Comparison of ENCODE assay signal across 30 cellular contexts in the genomic region with DNA sequence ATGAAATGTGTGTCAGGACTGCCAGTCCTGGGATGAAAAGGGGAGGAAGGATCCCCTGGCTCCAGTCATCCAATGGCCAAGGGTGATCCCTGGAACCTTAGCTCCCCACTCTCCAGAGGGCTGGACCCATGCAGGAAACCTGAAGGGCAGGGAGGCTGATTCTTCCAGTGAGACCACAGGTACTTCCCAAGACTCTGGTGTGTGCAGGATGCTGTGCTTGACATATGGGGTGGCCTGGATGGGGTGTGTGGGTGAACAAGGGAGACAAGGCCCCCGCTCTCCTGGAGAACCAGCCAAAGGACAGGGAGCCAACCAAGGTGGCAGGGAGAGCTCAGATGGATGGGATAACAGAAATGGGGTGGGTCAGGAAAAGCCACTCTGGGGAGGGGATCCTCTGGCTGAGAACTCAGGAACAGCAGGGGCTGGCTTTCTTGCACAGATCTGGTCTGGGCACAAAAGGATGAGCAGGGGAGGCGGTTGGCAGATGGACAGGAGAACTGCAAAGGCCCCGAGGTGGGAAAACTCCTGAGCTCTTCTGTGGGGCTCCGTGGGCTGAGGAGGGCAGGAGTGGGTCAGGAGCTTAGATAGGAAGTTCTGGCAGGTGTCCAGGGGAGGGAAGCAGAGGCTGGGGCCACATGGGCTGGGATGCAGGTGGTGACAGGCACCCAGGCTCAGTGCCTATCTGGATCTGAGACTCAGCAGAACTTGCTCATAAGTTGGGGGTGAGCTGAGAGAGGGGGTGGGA.
A peak's percentile ranks its signal among the peaks of the same experiment; 100 is the strongest.
DNase-seq lines count a peak whose midpoint lies in the region; ATAC-seq and TF ChIP-seq lines count a peak whose summit lies in the region.
"Had no signal": no experiment of that assay in that cellular context is flagged by ENCODE, and none has a peak within 500 bp of the region (broad histone marks: within the 10 kb centered on the region; RNA-seq: fewer than 3 reads in every experiment).

No MANE protein-coding gene starts in this region.

- H3K4me1 Mint-ChIP-seq in CD14-positive monocyte (peaks cover 43% of the 10 kb centered on the region), mesothelial cell of epicardium (peaks cover 28% of the 10 kb centered on the region)
- H3K4me1 Mint-ChIP-seq in activated CD4-positive, alpha-beta T cell treated with anti-CD3 and anti-CD28 coated beads for 36 hours = no peaks in the 10 kb centered on the region
- H3K4me1 Mint-ChIP-seq: CD8-positive, alpha-beta memory T cell had no signal

- H3K27me3 Mint-ChIP-seq in CD14-positive monocyte (ENCODE audit: low read depth in 3 of 3) (peaks cover 5 to 11% (median 8%) of the 10 kb centered on the region in 3 donors), mesothelial cell of epicardium (ENCODE audit: low read depth) (no peaks in the 10 kb centered on the region)
- H3K27me3 Mint-ChIP-seq in activated CD4-positive, alpha-beta T cell treated with anti-CD3 and anti-CD28 coated beads for 36 hours = no peaks in the 10 kb centered on the region

- H3K4me3 Mint-ChIP-seq in CD14-positive monocyte = no peak overlapping the region
- no peak overlapping the region for H3K4me3 Mint-ChIP-seq in mesothelial cell of epicardium
- H3K4me3 Mint-ChIP-seq in activated CD4-positive, alpha-beta T cell treated with anti-CD3 and anti-CD28 coated beads for 36 hours = no peak overlapping the region
- H3K4me3 Mint-ChIP-seq: activated T-helper 1 cell treated with anti-CD3 and anti-CD28 coated beads, Interleukin-12 subunit alpha, Interleukin-12 subunit beta, Interleukin-2, Interleukin-4 antibody, amounts not matched to agents 30 ng/mL and 10 ng/mL and 1 ng/mL, durations not matched to agents 14 hours and 24 hours and 36 hours; CD8-positive, alpha-beta memory T cell; stimulated activated memory B cell treated with anti-CD40 and anti-IgM and Interleukin-4, amounts not matched to agents 10 μg/mL and 1 μg/mL and 100 μg/mL, for 72 hours had no signal

- no peak for ATAC-seq in HG03521 (IDR thresholded peaks at IDR 0.05; ENCODE audit: unreplicated experiment)
- ATAC-seq in activated CD4-positive, alpha-beta T cell treated with anti-CD3 and anti-CD28 coated beads for 36 hours = no peak
- ATAC-seq: left ventricle myocardium superior; stimulated activated memory B cell treated with anti-CD40 and anti-IgM and Interleukin-4, amounts not matched to agents 10 μg/mL and 1 μg/mL and 100 μg/mL, for 72 hours had no signal

- H3K36me3 ChIP-seq in HEK293 (ENCODE audit: control insufficient read depth in 2 of 2, insufficient read depth in 1 of 2, low read length in 2 of 2) = no peaks in the 10 kb centered on the region
- H3K36me3 ChIP-seq: BE2C, neutrophil, SJCRH30, upper lobe of left lung had no signal

- TF ChIP-seq CTCF in CD14-positive monocyte (IDR thresholded peaks at IDR 0.05) (no peak), HEK293 (tag by site-specific recombination; IDR thresholded peaks at IDR 0.05) (no peak), coronary artery (IDR thresholded peaks at IDR 0.05) (no peak), mesothelial cell of epicardium (IDR thresholded peaks at IDR 0.05; ENCODE audit: unreplicated experiment) (no peak), GM10248 (IDR thresholded peaks at IDR 0.05; ENCODE audit: control extremely low read depth, extremely low read depth, low read depth, missing control alignments) (no peak)

- H3K36me3 Mint-ChIP-seq in CD14-positive monocyte = peaks cover 2% of the 10 kb centered on the region in 2 donors
- H3K36me3 Mint-ChIP-seq in mesothelial cell of epicardium = no peaks in the 10 kb centered on the region
- no peaks in the 10 kb centered on the region for H3K36me3 Mint-ChIP-seq in activated CD4-positive, alpha-beta T cell treated with anti-CD3 and anti-CD28 coated beads for 36 hours (ENCODE audit: low read depth)
- H3K36me3 Mint-ChIP-seq: CD8-positive, alpha-beta memory T cell; stimulated activated memory B cell treated with anti-CD40 and anti-IgM and Interleukin-4, amounts not matched to agents 10 μg/mL and 1 μg/mL and 100 μg/mL, for 72 hours had no signal

- peaks cover 5% of the 10 kb centered on the region for H3K4me1 ChIP-seq in HEK293 (ENCODE audit: control insufficient read depth, insufficient read depth, low read length)
- H3K4me1 ChIP-seq: BE2C, psoas muscle, SJCRH30 had no signal

- H3K4me3 ChIP-seq in HEK293 (ENCODE audit: low read depth, low read length) = no peak overlapping the region
- H3K4me3 ChIP-seq in coronary artery = no peak overlapping the region
- H3K4me3 ChIP-seq: psoas muscle, SJCRH30, upper lobe of left lung had no signal

- DNase-seq in CD14-positive monocyte (ENCODE audit: low spot score) (no peak), coronary artery (ENCODE audit: low spot score) (peak; percentile 57), mesothelial cell of epicardium (ENCODE audit: low spot score in 2 of 2, unreplicated experiment in 2 of 2) (peak in 1 of 2 experiments; percentile 29), GM10248 (ENCODE audit: extremely low spot score) (no peak), DMS53 treated with DMSO at 0.1 percent for 48 hours (lab: John Stamatoyannopoulos, UW; ENCODE audit: unreplicated experiment) (no peak)
- no peak for DNase-seq in activated CD4-positive, alpha-beta T cell treated with anti-CD3 and anti-CD28 coated beads for 36 hours
- DNase-seq: activated CD4-positive, alpha-beta T cell treated with anti-CD3 and anti-CD28 coated beads for 48 hours; activated naive CD4-positive, alpha-beta T cell treated with Interleukin-2 at 50 U/mL for 16 hours; BE2C; CD8-positive, alpha-beta memory T cell; DMS 273 treated with DMSO at 0.1 percent for 48 hours; EL; Karpas-422; left ventricle myocardium superior; NCI-H1436; NCI-H2107; NCI-H446; NCI-H774; psoas muscle; SJCRH30; stimulated activated CD4-positive, alpha-beta T cell treated with anti-CD3 and anti-CD28 coated beads, Interleukin-15, amount 100 ng/mL, for 24 hours; SW 1271; T-helper 9 cell; upper lobe of left lung had no signal

- CTCF ChIA-PET in HEK293 (lab: Yijun Ruan, JAX) (interaction anchor here (0.6 to 1.6 kb wide), 5 partner anchors 8 to 141 kb away, joined by 4 to 5 read pairs (median 4); no protein-coding TSS in a partner anchor), GM10248 (lab: Yijun Ruan, JAX) (interaction anchor here (0.7 to 1.1 kb wide), 3 partner anchors 9 to 152 kb away, joined by 3 read pairs; no protein-coding TSS in a partner anchor)
- CTCF ChIA-PET in activated CD4-positive, alpha-beta T cell treated with anti-CD3 and anti-CD28 coated beads for 36 hours (lab: Charles Lee) = no interaction called here

- intact Hi-C loops in CD14-positive monocyte (cut with micrococcal nuclease) = no loop called here
- intact Hi-C loops in activated CD4-positive, alpha-beta T cell treated with anti-CD3 and anti-CD28 coated beads for 36 hours (cut with DNase I, micrococcal nuclease) = no loop called here

- H3K9me3 ChIP-seq in HEK293 (ENCODE audit: control insufficient read depth, insufficient read depth, low read depth, low read length) = no peaks in the 10 kb centered on the region
- H3K9me3 ChIP-seq: BE2C, neutrophil, psoas muscle, SJCRH30, upper lobe of left lung had no signal

- H3K27ac ChIP-seq in HEK293 (ENCODE audit: extremely low read depth, low read depth, low read length) = no peak overlapping the region
- H3K27ac ChIP-seq in coronary artery = no peak overlapping the region
- H3K27ac ChIP-seq: epithelial cell of prostate, neutrophil, psoas muscle, SJCRH30, upper lobe of left lung had no signal

- H3K27ac Mint-ChIP-seq in CD14-positive monocyte = peak overlapping the region in 4 of 7 donors; percentile 25 to 66 (median 44)
- H3K27ac Mint-ChIP-seq in mesothelial cell of epicardium = peak overlapping the region; percentile 45
- no peak overlapping the region for H3K27ac Mint-ChIP-seq in activated CD4-positive, alpha-beta T cell treated with anti-CD3 and anti-CD28 coated beads for 36 hours
- H3K27ac Mint-ChIP-seq: activated T-helper 1 cell treated with anti-CD3 and anti-CD28 coated beads, Interleukin-12 subunit alpha, Interleukin-12 subunit beta, Interleukin-2, Interleukin-4 antibody, amounts not matched to agents 30 ng/mL and 10 ng/mL and 1 ng/mL, durations not matched to agents 14 hours and 24 hours and 36 hours; CD8-positive, alpha-beta memory T cell; stimulated activated memory B cell treated with anti-CD40 and anti-IgM and Interleukin-4, amounts not matched to agents 10 μg/mL and 1 μg/mL and 100 μg/mL, for 72 hours had no signal

- H3K9me3 Mint-ChIP-seq in CD14-positive monocyte (peaks cover 0 to 2% (median 0%) of the 10 kb centered on the region in 7 donors), mesothelial cell of epicardium (no peaks in the 10 kb centered on the region)
- no peaks in the 10 kb centered on the region for H3K9me3 Mint-ChIP-seq in activated CD4-positive, alpha-beta T cell treated with anti-CD3 and anti-CD28 coated beads for 36 hours (ENCODE audit: low read depth)
- H3K9me3 Mint-ChIP-seq: activated T-helper 1 cell treated with anti-CD3 and anti-CD28 coated beads, Interleukin-12 subunit alpha, Interleukin-12 subunit beta, Interleukin-2, Interleukin-4 antibody, amounts not matched to agents 30 ng/mL and 10 ng/mL and 1 ng/mL, durations not matched to agents 14 hours and 24 hours and 36 hours; CD8-positive, alpha-beta memory T cell; stimulated activated memory B cell treated with anti-CD40 and anti-IgM and Interleukin-4, amounts not matched to agents 10 μg/mL and 1 μg/mL and 100 μg/mL, for 72 hours had no signal

- POLR2A ChIA-PET in HEK293 (lab: Yijun Ruan, JAX) = no interaction called here
- POLR2A ChIA-PET in GM10248 (lab: Yijun Ruan, JAX) = no interaction called here
- POLR2A ChIA-PET in activated CD4-positive, alpha-beta T cell treated with anti-CD3 and anti-CD28 coated beads for 36 hours (lab: Charles Lee) = no interaction called here

TF ChIP-seq in HEK293, 187 proteins besides CTCF, POLR2A, EP300 and RAD21:
- TF ChIP-seq ZFP37 (tag by site-specific recombination; IDR thresholded peaks at IDR 0.05) (no peak), EGR2 (tag by site-specific recombination; IDR thresholded peaks at IDR 0.05; ENCODE audit: low read depth) (peak; percentile 22; the same call in 1 of the 2 replicates), ZFHX2 (tag by site-specific recombination; conservative IDR thresholded peaks at IDR 0.05) (0 out of 2 replicates have a peak, but pooled peaks have one; percentile 27)
